ENCODE assay signal across 8 cellular contexts in genomic region chr4:7890635-7891393, GRCh38. TPM values are rescaled to one million over a fixed set of nuclear protein-coding genes. Genes with fewer than 3 reads are reported as not detected.
DNase-seq lines count a peak whose midpoint lies in the region; ATAC-seq and TF ChIP-seq lines count a peak whose summit lies in the region.

No MANE protein-coding gene starts in this region.

- H2AFZ ChIP-seq in parathyroid adenoma: no peak overlapping the region

- H3K9me3 Mint-ChIP-seq in activated T-helper 17 cell treated with anti-CD3 and anti-CD28 coated beads, Interleukin-2, amount 50 U/mL, for 72 hours: no peaks in the 10 kb centered on the region
- H3K9me3 Mint-ChIP-seq in activated T-cell treated with anti-CD3 and anti-CD28 coated beads, Interleukin-2, amount 50 U/mL, for 72 hours: peaks cover 5% of the 10 kb centered on the region in 2 donors

- DNase-seq in ELR (ENCODE audit: low read depth): peak; percentile 93
- DNase-seq in NCI-H460 (ENCODE audit: extremely low read depth, low read depth): peak; percentile 7
- DNase-seq in epidermal melanocyte (ENCODE audit: insufficient read length, low spot score): peak; percentile 41
- no peak for DNase-seq in SKM-1 (lab: John Stamatoyannopoulos, UW; ENCODE audit: unreplicated experiment)
- no peak for DNase-seq in lower lobe of right lung
- no peak for DNase-seq in activated T-cell treated with anti-CD3 and anti-CD28 coated beads, Interleukin-2, amount 50 U/mL, for 72 hours

- H3K4me1 ChIP-seq in parathyroid adenoma (peaks cover 7% of the 10 kb centered on the region), lower lobe of right lung (peaks cover 24% of the 10 kb centered on the region)

- no peak overlapping the region for H3K4me3 Mint-ChIP-seq in activated T-helper 17 cell treated with anti-CD3 and anti-CD28 coated beads, Interleukin-2, amount 50 U/mL, for 72 hours
- no peak overlapping the region for H3K4me3 Mint-ChIP-seq in activated T-cell treated with anti-CD3 and anti-CD28 coated beads, Interleukin-2, amount 50 U/mL, for 72 hours

- H3K4me2 ChIP-seq in parathyroid adenoma (ENCODE audit: low read length): no peak overlapping the region

- H3K4me3 ChIP-seq in parathyroid adenoma (ENCODE audit: low read depth, low read length) (no peak overlapping the region), lower lobe of right lung (no peak overlapping the region)

- H3K36me3 Mint-ChIP-seq in activated T-helper 17 cell treated with anti-CD3 and anti-CD28 coated beads, Interleukin-2, amount 50 U/mL, for 72 hours (ENCODE audit: low read depth): no peaks in the 10 kb centered on the region
- H3K36me3 Mint-ChIP-seq in activated T-cell treated with anti-CD3 and anti-CD28 coated beads, Interleukin-2, amount 50 U/mL, for 72 hours (ENCODE audit: insufficient read depth in 2 of 2): peaks cover 2 to 9% of the 10 kb centered on the region in 2 donors

- peaks cover 16% of the 10 kb centered on the region for H3K4me1 Mint-ChIP-seq in activated T-helper 17 cell treated with anti-CD3 and anti-CD28 coated beads, Interleukin-2, amount 50 U/mL, for 72 hours
- no peaks in the 10 kb centered on the region for H3K4me1 Mint-ChIP-seq in activated T-cell treated with anti-CD3 and anti-CD28 coated beads, Interleukin-2, amount 50 U/mL, for 72 hours (ENCODE audit: low read depth)

- no peaks in the 10 kb centered on the region for H3K27me3 Mint-ChIP-seq in activated T-helper 17 cell treated with anti-CD3 and anti-CD28 coated beads, Interleukin-2, amount 50 U/mL, for 72 hours
- H3K27me3 Mint-ChIP-seq in activated T-cell treated with anti-CD3 and anti-CD28 coated beads, Interleukin-2, amount 50 U/mL, for 72 hours (ENCODE audit: low read depth): no peaks in the 10 kb centered on the region

- H3K36me3 ChIP-seq in parathyroid adenoma (ENCODE audit: control insufficient read depth, insufficient read depth, low read length): no peaks in the 10 kb centered on the region
- H3K36me3 ChIP-seq in lower lobe of right lung: no peaks in the 10 kb centered on the region

- intact Hi-C loops in lower lobe of right lung (cut with DNase I): no loop called here

- peak overlapping the region; percentile 36 for H3K27ac ChIP-seq in parathyroid adenoma
- H3K27ac ChIP-seq in lower lobe of right lung: no peak overlapping the region

- no peaks in the 10 kb centered on the region for H3K9me3 ChIP-seq in parathyroid adenoma (ENCODE audit: control insufficient read depth, low read length)
- peaks cover 10% of the 10 kb centered on the region for H3K9me3 ChIP-seq in lower lobe of right lung

- no peak overlapping the region for H3K27ac Mint-ChIP-seq in activated T-helper 17 cell treated with anti-CD3 and anti-CD28 coated beads, Interleukin-2, amount 50 U/mL, for 72 hours
- no peak overlapping the region for H3K27ac Mint-ChIP-seq in activated T-cell treated with anti-CD3 and anti-CD28 coated beads, Interleukin-2, amount 50 U/mL, for 72 hours

- peaks cover 15% of the 10 kb centered on the region for H3K79me2 ChIP-seq in parathyroid adenoma

- no peak overlapping the region for H3K9ac ChIP-seq in parathyroid adenoma

- no peak for ATAC-seq in activated T-helper 17 cell treated with anti-CD3 and anti-CD28 coated beads, Interleukin-2, amount 50 U/mL, for 72 hours (replicated peaks)
- ATAC-seq in lower lobe of right lung: no peak
- ATAC-seq in activated T-cell treated with anti-CD3 and anti-CD28 coated beads, Interleukin-2, amount 50 U/mL, for 72 hours (replicated peaks in 1 of 2): no peak

- TF ChIP-seq CTCF in parathyroid adenoma (IDR thresholded peaks at IDR 0.05) (no peak), lower lobe of right lung (IDR thresholded peaks at IDR 0.05) (no peak)

- no peaks in the 10 kb centered on the region for H3K27me3 ChIP-seq in parathyroid adenoma (ENCODE audit: control insufficient read depth, insufficient read depth, low read length)
- no peaks in the 10 kb centered on the region for H3K27me3 ChIP-seq in lower lobe of right lung (ENCODE audit: low read depth)

RNA-seq across cellular contexts. Expression of gene AFAP1, which starts 48.8 kb away (rescaled TPM):
- 29.8 and 31.2 TPM in 2 replicates for total RNA-seq in NCI-H460 (2014; rRNA removed; shearing (Covaris generic))
- polyA plus RNA-seq in NCI-H460 (2014; cell fraction: nucleus; rRNA removed): 24.7 and 31.6 TPM in 2 replicates
- 10 to 100 TPM; 20.1 to 29.8 TPM for total RNA-seq in activated T-helper 17 cell treated with anti-CD3 and anti-CD28 coated beads, Interleukin-2, amount 50 U/mL, for 72 hours
- 21.0 TPM for total RNA-seq in lower lobe of right lung
- total RNA-seq in activated T-cell treated with anti-CD3 and anti-CD28 coated beads, Interleukin-2, amount 50 U/mL, for 72 hours: 10 to 100 TPM; 30.6 to 49.3 TPM

Comparison
In these comparisons a context has a peak if more than half of its experiments do, and no peak if none do; other contexts are left out.
1. DNase-seq: peak in ELR (single experiment), NCI-H460 (single experiment) and epidermal melanocyte (single experiment); none in SKM-1 (single experiment), lower lobe of right lung (single experiment) and activated T-cell treated with anti-CD3 and anti-CD28 coated beads, Interleukin-2, amount 50 U/mL, for 72 hours (0 of 2).